17 cellular contexts compared by ENCODE assay signal in the genomic region with DNA sequence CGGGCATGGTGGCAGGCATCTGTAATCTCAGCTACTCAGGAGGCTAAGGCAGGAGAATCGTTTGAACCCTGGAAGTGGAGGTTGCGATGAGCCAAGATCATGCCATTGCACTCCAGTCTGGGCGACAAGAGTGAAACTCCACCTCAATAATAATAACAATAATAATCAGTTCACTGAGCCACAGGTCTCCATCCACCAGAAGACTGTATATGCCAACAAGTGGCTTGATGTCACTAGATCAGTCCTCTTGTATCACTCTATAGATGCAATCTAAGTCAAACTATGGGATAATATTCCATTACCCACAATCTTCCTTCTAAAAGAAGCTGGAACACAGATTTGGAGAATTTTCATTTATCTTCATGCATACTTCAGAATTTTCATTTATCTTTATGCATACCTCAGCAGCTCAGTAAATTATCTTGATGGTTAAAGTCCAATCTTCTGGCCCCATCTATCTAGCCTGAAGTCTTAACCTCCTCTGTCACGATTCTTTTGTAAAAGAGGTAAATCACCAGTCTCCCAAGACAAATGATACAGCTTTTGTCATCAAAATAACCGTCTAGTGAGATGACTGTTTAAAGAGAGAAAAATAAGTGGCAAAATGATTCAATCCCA.
DNase-seq lines count a peak whose midpoint lies in the region; TF ChIP-seq lines count a peak whose summit lies in the region.
"Had no signal": no experiment of that assay in that cellular context is flagged by ENCODE, and none has a peak within 500 bp of the region (broad histone marks: within the 10 kb centered on the region; RNA-seq: fewer than 3 reads in every experiment).

No MANE protein-coding gene starts in this region.

- H3K27me3 Mint-ChIP-seq in activated naive CD8-positive, alpha-beta T cell, result no peaks in the 10 kb centered on the region
- H3K27me3 Mint-ChIP-seq in activated naive CD8-positive, alpha-beta T cell treated with anti-CD3 and anti-CD28 coated beads for 36 hours, result no peaks in the 10 kb centered on the region
- H3K27me3 Mint-ChIP-seq in activated T-helper 2 cell treated with anti-CD3 and anti-CD28 coated beads, Interferon-gamma antibody, Interleukin-2, Interleukin-4, amounts not matched to agents 10 μg/mL and 5 μg/mL and 100 μg/mL, durations not matched to agents 14 hours and 24 hours and 36 hours (ENCODE audit: low read depth), result no peaks in the 10 kb centered on the region
- no peaks in the 10 kb centered on the region for H3K27me3 Mint-ChIP-seq in mesothelial cell of epicardium (ENCODE audit: low read depth)

- no peaks in the 10 kb centered on the region for H3K9me3 Mint-ChIP-seq in activated naive CD8-positive, alpha-beta T cell (ENCODE audit: low read depth)
- H3K9me3 Mint-ChIP-seq in activated naive CD8-positive, alpha-beta T cell treated with anti-CD3 and anti-CD28 coated beads for 36 hours, result no peaks in the 10 kb centered on the region
- peaks cover 6% of the 10 kb centered on the region for H3K9me3 Mint-ChIP-seq in activated T-helper 2 cell treated with anti-CD3 and anti-CD28 coated beads, Interferon-gamma antibody, Interleukin-2, Interleukin-4, amounts not matched to agents 10 μg/mL and 5 μg/mL and 100 μg/mL, durations not matched to agents 14 hours and 24 hours and 36 hours
- H3K9me3 Mint-ChIP-seq in mesothelial cell of epicardium, result no peaks in the 10 kb centered on the region
- H3K9me3 Mint-ChIP-seq: CD8-positive, alpha-beta T cell; HFFc6 had no signal

- no peak overlapping the region for H3K4me3 ChIP-seq in thyroid gland (replicated peaks in 1 of 3)
- H3K4me3 ChIP-seq: PC-9 had no signal

- 84 to 85% methylated on average over 6 of the region's 6 CpGs for WGBS in thyroid gland, 2 donors

- TF ChIP-seq CTCF in mesothelial cell of epicardium (IDR thresholded peaks at IDR 0.05; ENCODE audit: unreplicated experiment) (no peak), thyroid gland (IDR thresholded peaks at IDR 0.05) (no peak)

- no peak overlapping the region for H3K4me3 Mint-ChIP-seq in activated naive CD8-positive, alpha-beta T cell
- H3K4me3 Mint-ChIP-seq in activated naive CD8-positive, alpha-beta T cell treated with anti-CD3 and anti-CD28 coated beads for 36 hours, result no peak overlapping the region
- no peak overlapping the region for H3K4me3 Mint-ChIP-seq in activated T-helper 2 cell treated with anti-CD3 and anti-CD28 coated beads, Interferon-gamma antibody, Interleukin-2, Interleukin-4, amounts not matched to agents 10 μg/mL and 5 μg/mL and 100 μg/mL, durations not matched to agents 14 hours and 24 hours and 36 hours (ENCODE audit: low read depth)
- no peak overlapping the region for H3K4me3 Mint-ChIP-seq in mesothelial cell of epicardium
- H3K4me3 Mint-ChIP-seq: CD8-positive, alpha-beta T cell; HFFc6 had no signal

- H3K4me1 ChIP-seq in thyroid gland, result peaks cover 62 to 76% of the 10 kb centered on the region in 2 donors

- peak overlapping the region; percentile 26 to 61 (median 47) for H3K27ac ChIP-seq in thyroid gland
- H3K27ac ChIP-seq: KMS-11, PC-9 had no signal

- no peak for TF ChIP-seq POLR2A in thyroid gland (IDR thresholded peaks at IDR 0.05)

- DNase-seq in activated naive CD8-positive, alpha-beta T cell treated with anti-CD3 and anti-CD28 coated beads for 36 hours, result no peak
- DNase-seq in activated T-helper 2 cell treated with anti-CD3 and anti-CD28 coated beads, Interferon-gamma antibody, Interleukin-2, Interleukin-4, amounts not matched to agents 10 μg/mL and 5 μg/mL and 100 μg/mL, durations not matched to agents 14 hours and 24 hours and 36 hours (ENCODE audit: low spot score), result no peak
- DNase-seq in mesothelial cell of epicardium (ENCODE audit: low spot score in 2 of 2, unreplicated experiment in 2 of 2) (no peak), thyroid gland (no peak), HUDEP-2 (lab: John Stamatoyannopoulos, UW; ENCODE audit: unreplicated experiment in 76 of 76) (no peak), RKO (ENCODE audit: low spot score) (no peak), UCSD-AML1 (lab: John Stamatoyannopoulos, UW; ENCODE audit: unreplicated experiment) (no peak)
- DNase-seq: CD8-positive, alpha-beta T cell; GOT3; HFFc6; NCI-H1092 treated with DMSO at 0.1 percent for 48 hours; NCI-H1694 treated with DMSO at 0.1 percent for 48 hours; NCI-H345; NCI-H69; PC-9 had no signal

- no peaks in the 10 kb centered on the region for H3K27me3 ChIP-seq in thyroid gland

- no peaks in the 10 kb centered on the region for H3K36me3 ChIP-seq in thyroid gland

- peaks cover 8% of the 10 kb centered on the region for H3K36me3 Mint-ChIP-seq in activated naive CD8-positive, alpha-beta T cell
- peaks cover 37% of the 10 kb centered on the region for H3K36me3 Mint-ChIP-seq in activated naive CD8-positive, alpha-beta T cell treated with anti-CD3 and anti-CD28 coated beads for 36 hours
- H3K36me3 Mint-ChIP-seq in activated T-helper 2 cell treated with anti-CD3 and anti-CD28 coated beads, Interferon-gamma antibody, Interleukin-2, Interleukin-4, amounts not matched to agents 10 μg/mL and 5 μg/mL and 100 μg/mL, durations not matched to agents 14 hours and 24 hours and 36 hours (ENCODE audit: low read depth), result peaks cover 82% of the 10 kb centered on the region
- peaks cover 16% of the 10 kb centered on the region for H3K36me3 Mint-ChIP-seq in mesothelial cell of epicardium

- no peaks in the 10 kb centered on the region for H3K9me3 ChIP-seq in thyroid gland

- peaks cover 65% of the 10 kb centered on the region for H3K4me1 Mint-ChIP-seq in activated naive CD8-positive, alpha-beta T cell (ENCODE audit: low read depth)
- H3K4me1 Mint-ChIP-seq in activated naive CD8-positive, alpha-beta T cell treated with anti-CD3 and anti-CD28 coated beads for 36 hours, result peaks cover 29% of the 10 kb centered on the region
- H3K4me1 Mint-ChIP-seq in activated T-helper 2 cell treated with anti-CD3 and anti-CD28 coated beads, Interferon-gamma antibody, Interleukin-2, Interleukin-4, amounts not matched to agents 10 μg/mL and 5 μg/mL and 100 μg/mL, durations not matched to agents 14 hours and 24 hours and 36 hours (ENCODE audit: low read depth), result peaks cover 58% of the 10 kb centered on the region
- peaks cover 65% of the 10 kb centered on the region for H3K4me1 Mint-ChIP-seq in mesothelial cell of epicardium

- peak overlapping the region; percentile 29 for H3K27ac Mint-ChIP-seq in activated naive CD8-positive, alpha-beta T cell
- no peak overlapping the region for H3K27ac Mint-ChIP-seq in activated naive CD8-positive, alpha-beta T cell treated with anti-CD3 and anti-CD28 coated beads for 36 hours
- H3K27ac Mint-ChIP-seq in activated T-helper 2 cell treated with anti-CD3 and anti-CD28 coated beads, Interferon-gamma antibody, Interleukin-2, Interleukin-4, amounts not matched to agents 10 μg/mL and 5 μg/mL and 100 μg/mL, durations not matched to agents 14 hours and 24 hours and 36 hours, result peak overlapping the region; percentile 31
- peak overlapping the region; percentile 6 for H3K27ac Mint-ChIP-seq in mesothelial cell of epicardium
- H3K27ac Mint-ChIP-seq: HFFc6 had no signal

- intact Hi-C loops in activated T-helper 2 cell treated with anti-CD3 and anti-CD28 coated beads, Interferon-gamma antibody, Interleukin-2, Interleukin-4, amounts not matched to agents 10 μg/mL and 5 μg/mL and 100 μg/mL, durations not matched to agents 14 hours and 24 hours and 36 hours (cut with micrococcal nuclease), result no loop called here
- intact Hi-C loops in thyroid gland (cut with DNase I), result no loop called here
